ENCODE assay signal across 21 cellular contexts in genomic region chr1:111499026-111499790, GRCh38. TPM values are rescaled to one million over a fixed set of nuclear protein-coding genes. Genes with fewer than 3 reads are reported as not detected.
"Had no signal": no experiment of that assay in that cellular context is flagged by ENCODE, and none has a peak within 500 bp of the region (broad histone marks: within the 10 kb centered on the region; RNA-seq: fewer than 3 reads in every experiment).

No MANE protein-coding gene starts in this region.

- ATAC-seq: activated CD8-positive, alpha-beta T cell treated with anti-CD3 and anti-CD28 coated beads for 36 hours; effector memory CD8-positive, alpha-beta T cell; natural killer cell; sciatic nerve; stimulated activated effector memory CD8-positive, alpha-beta T cell treated with anti-CD3 and anti-CD28 coated beads, Interleukin-12 subunit alpha, Interleukin-12 subunit beta, amount 100 ng/mL, for 72 hours; upper lobe of right lung had no signal

- H3K27ac Mint-ChIP-seq: activated CD4-positive, alpha-beta T cell treated with anti-CD3 and anti-CD28 coated beads, Interleukin-2, amount 10 ng/mL, durations not matched to agents 24 days and 14 days; activated CD8-positive, alpha-beta T cell treated with anti-CD3 and anti-CD28 coated beads for 36 hours; activated naive CD4-positive, alpha-beta T cell treated with anti-CD3 and anti-CD28 coated beads for 36 hours; activated T-cell treated with anti-CD3 and anti-CD28 coated beads, Interleukin-2, amount 50 U/mL, for 24 hours; brain; effector memory CD8-positive, alpha-beta T cell; natural killer cell; stimulated activated effector memory CD8-positive, alpha-beta T cell treated with anti-CD3 and anti-CD28 coated beads, Interleukin-12 subunit alpha, Interleukin-12 subunit beta, amount 100 ng/mL, for 72 hours had no signal

- H3K27me3 Mint-ChIP-seq: activated CD8-positive, alpha-beta T cell treated with anti-CD3 and anti-CD28 coated beads for 36 hours; activated T-cell treated with anti-CD3 and anti-CD28 coated beads, Interleukin-2, amount 50 U/mL, for 24 hours; central memory CD8-positive, alpha-beta T cell; effector memory CD8-positive, alpha-beta T cell had no signal

- DNase-seq: activated CD4-positive, alpha-beta T cell treated with anti-CD3 and anti-CD28 coated beads, Interleukin-2, amount 10 ng/mL, durations not matched to agents 24 days and 14 days; activated CD4-positive, CD25-positive, alpha-beta regulatory T cell; activated CD8-positive, alpha-beta T cell treated with anti-CD3 and anti-CD28 coated beads for 36 hours; activated naive CD4-positive, alpha-beta T cell treated with anti-CD3 and anti-CD28 coated beads for 36 hours; activated T-cell treated with anti-CD3 and anti-CD28 coated beads, Interleukin-2, amount 50 U/mL, for 24 hours; effector memory CD8-positive, alpha-beta T cell; immature natural killer cell; kidney glomerular epithelial cell; natural killer cell; ovary; stimulated activated CD4-positive, alpha-beta T cell treated with anti-CD3 and anti-CD28 coated beads, Interleukin-4, amount 100 ng/mL, for 24 hours; stomach; T-helper 1 cell; T-helper 9 cell; upper lobe of right lung had no signal

- H3K27me3 ChIP-seq: ovary, stomach, upper lobe of right lung had no signal

- H3K4me3 Mint-ChIP-seq: activated CD4-positive, alpha-beta T cell treated with anti-CD3 and anti-CD28 coated beads, Interleukin-2, amount 10 ng/mL, durations not matched to agents 24 days and 14 days; activated CD8-positive, alpha-beta T cell treated with anti-CD3 and anti-CD28 coated beads for 36 hours; activated naive CD4-positive, alpha-beta T cell treated with anti-CD3 and anti-CD28 coated beads for 36 hours; activated T-cell treated with anti-CD3 and anti-CD28 coated beads, Interleukin-2, amount 50 U/mL, for 24 hours; brain; central memory CD8-positive, alpha-beta T cell; effector memory CD8-positive, alpha-beta T cell; immature natural killer cell; natural killer cell; stimulated activated effector memory CD8-positive, alpha-beta T cell treated with anti-CD3 and anti-CD28 coated beads, Interleukin-12 subunit alpha, Interleukin-12 subunit beta, amount 100 ng/mL, for 72 hours had no signal

- H3K36me3 Mint-ChIP-seq: brain; stimulated activated effector memory CD8-positive, alpha-beta T cell treated with anti-CD3 and anti-CD28 coated beads, Interleukin-12 subunit alpha, Interleukin-12 subunit beta, amount 100 ng/mL, for 72 hours had no signal

- H3K4me1 Mint-ChIP-seq: brain had no signal

- H3K27ac ChIP-seq: ovary, stomach, upper lobe of right lung had no signal

RNA-seq across cellular contexts. Expression of gene ADORA3, which starts 4.2 kb away (rescaled TPM):
- total RNA-seq: activated CD4-positive, alpha-beta T cell treated with anti-CD3 and anti-CD28 coated beads, Interleukin-2, amount 10 ng/mL, durations not matched to agents 24 days and 14 days; activated CD8-positive, alpha-beta T cell treated with anti-CD3 and anti-CD28 coated beads for 36 hours; activated naive CD4-positive, alpha-beta T cell treated with anti-CD3 and anti-CD28 coated beads for 36 hours; epithelial cell of proximal tubule; smooth muscle cell had no signal
- polyA plus RNA-seq: smooth muscle cell had no signal

RNA-seq across cellular contexts. Expression of gene TMIGD3, which starts 4.2 kb away (rescaled TPM):
- total RNA-seq: activated CD4-positive, alpha-beta T cell treated with anti-CD3 and anti-CD28 coated beads, Interleukin-2, amount 10 ng/mL, durations not matched to agents 24 days and 14 days; activated CD8-positive, alpha-beta T cell treated with anti-CD3 and anti-CD28 coated beads for 36 hours; activated naive CD4-positive, alpha-beta T cell treated with anti-CD3 and anti-CD28 coated beads for 36 hours; epithelial cell of proximal tubule; smooth muscle cell had no signal
- polyA plus RNA-seq: immature natural killer cell, smooth muscle cell had no signal

RNA-seq across cellular contexts. Expression of gene C1orf162, which starts 25.4 kb away (rescaled TPM):
- total RNA-seq: epithelial cell of proximal tubule, smooth muscle cell had no signal
